Comparison of ENCODE assay signal across 8 cellular contexts in genomic region chr9:37903831-37904646, GRCh38. TPM values are rescaled to one million over a fixed set of nuclear protein-coding genes. Genes with fewer than 3 reads are reported as not detected.
A peak's percentile ranks its signal among the peaks of the same experiment; 100 is the strongest.
DNase-seq lines count a peak whose midpoint lies in the region; ATAC-seq and TF ChIP-seq lines count a peak whose summit lies in the region.

A gene with protein sequence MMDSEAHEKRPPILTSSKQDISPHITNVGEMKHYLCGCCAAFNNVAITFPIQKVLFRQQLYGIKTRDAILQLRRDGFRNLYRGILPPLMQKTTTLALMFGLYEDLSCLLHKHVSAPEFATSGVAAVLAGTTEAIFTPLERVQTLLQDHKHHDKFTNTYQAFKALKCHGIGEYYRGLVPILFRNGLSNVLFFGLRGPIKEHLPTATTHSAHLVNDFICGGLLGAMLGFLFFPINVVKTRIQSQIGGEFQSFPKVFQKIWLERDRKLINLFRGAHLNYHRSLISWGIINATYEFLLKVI (minus strand): TSS chr9:37904127. CDS start chr9:37888550, 15,577 bp downstream.

- no peaks in the 10 kb centered on the region for H3K9me2 ChIP-seq in OCI-LY1 (ENCODE audit: low read depth, low read length)

- peak; percentile 79 for ATAC-seq in GM21515 (IDR thresholded peaks at IDR 0.05; ENCODE audit: unreplicated experiment)

- no peak within 1 kb of the TSS for H2AFZ ChIP-seq in OCI-LY1 (ENCODE audit: low read length)

- H4K20me1 ChIP-seq in OCI-LY1 (ENCODE audit: insufficient read depth, low read length) = no peaks in the 10 kb centered on the region

- TF ChIP-seq CTCF in OCI-LY1 (IDR thresholded peaks at IDR 0.05; ENCODE audit: low read length) = peak; percentile 97

- no peaks in the 10 kb centered on the region for H3F3A ChIP-seq in OCI-LY1 (ENCODE audit: insufficient read depth, low read length)

- H3K4me2 ChIP-seq in OCI-LY1 (ENCODE audit: low read length) = peak within 1 kb of the TSS; percentile 94

- peak within 1 kb of the TSS; percentile 63 for H3K27ac ChIP-seq in OCI-LY1 (ENCODE audit: low read depth, low read length, poor library complexity, severe bottlenecking)

- H3K9me3 ChIP-seq in OCI-LY1 (ENCODE audit: low read length) (no peaks in the 10 kb centered on the region), mononuclear cell (ENCODE audit: low read depth, low read length) (no peaks in the 10 kb centered on the region)

- H3K27me3 ChIP-seq in OCI-LY1 (ENCODE audit: insufficient read depth, low read length) (no peaks in the 10 kb centered on the region), mononuclear cell (ENCODE audit: insufficient read depth, low read length) (no peaks in the 10 kb centered on the region)

- H3K4me3 ChIP-seq in OCI-LY1 (ENCODE audit: low read depth, low read length, poor library complexity, severe bottlenecking) (peak within 1 kb of the TSS; percentile 95), mononuclear cell (ENCODE audit: low read length) (peak within 1 kb of the TSS; percentile 84)

- H3K9ac ChIP-seq in OCI-LY1 (ENCODE audit: low read length) = peak within 1 kb of the TSS; percentile 66

- DNase-seq in DMS114 treated with DMSO at 0.1 percent for 48 hours (lab: John Stamatoyannopoulos, UW; ENCODE audit: unreplicated experiment) = peak; percentile 41
- DNase-seq in HuH-7 (ENCODE audit: low spot score) = peak; percentile 89
- peak; percentile 99 for DNase-seq in activated CD8-positive, alpha-beta memory T cell treated with anti-CD3 and anti-CD28 coated beads, Interleukin-2, amount 50 U/mL, for 48 hours
- DNase-seq in epidermal melanocyte (ENCODE audit: insufficient read length, low spot score) = peak; percentile 96
- DNase-seq in stimulated activated CD8-positive, alpha-beta memory T cell treated with anti-CD3 and anti-CD28 coated beads, Interleukin-4, amount 100 ng/mL, for 24 hours (ENCODE audit: low read depth) = peak; percentile 91

- H3K36me3 ChIP-seq in OCI-LY1 (ENCODE audit: insufficient read depth, low read length) = peaks cover 4% of the 10 kb centered on the region; the same call in 1 of the 2 replicates

- H3K4me1 ChIP-seq in OCI-LY1 (ENCODE audit: insufficient read depth, low read length, severe bottlenecking) = peaks cover 29% of the 10 kb centered on the region
- H3K4me1 ChIP-seq in mononuclear cell (ENCODE audit: insufficient read depth, low read length) = peaks cover 29% of the 10 kb centered on the region

- peaks cover 21% of the 10 kb centered on the region; the same call in 1 of the 2 replicates for H3K79me2 ChIP-seq in OCI-LY1 (ENCODE audit: insufficient read depth, low read length)

RNA-seq across cellular contexts. Expression of the gene that starts here (rescaled TPM):
- 24.8 TPM for total RNA-seq in mononuclear cell

Comparison
In these comparisons a context has a peak if more than half of its experiments do, and no peak if none do; other contexts are left out.
1. Peak in every context shown above with its lines: DNase-seq, ATAC-seq, H3K4me3 ChIP-seq and H3K27ac ChIP-seq.
2. DNase-seq: peak in every context shown above with its lines; median percentile 99 in activated CD8-positive, alpha-beta memory T cell treated with anti-CD3 and anti-CD28 coated beads, Interleukin-2, amount 50 U/mL, for 48 hours; 96 in epidermal melanocyte; 91 in stimulated activated CD8-positive, alpha-beta memory T cell treated with anti-CD3 and anti-CD28 coated beads, Interleukin-4, amount 100 ng/mL, for 24 hours; 89 in HuH-7; 41 in DMS114 treated with DMSO at 0.1 percent for 48 hours.